8 cellular contexts compared by ENCODE assay signal in the genomic region with DNA sequence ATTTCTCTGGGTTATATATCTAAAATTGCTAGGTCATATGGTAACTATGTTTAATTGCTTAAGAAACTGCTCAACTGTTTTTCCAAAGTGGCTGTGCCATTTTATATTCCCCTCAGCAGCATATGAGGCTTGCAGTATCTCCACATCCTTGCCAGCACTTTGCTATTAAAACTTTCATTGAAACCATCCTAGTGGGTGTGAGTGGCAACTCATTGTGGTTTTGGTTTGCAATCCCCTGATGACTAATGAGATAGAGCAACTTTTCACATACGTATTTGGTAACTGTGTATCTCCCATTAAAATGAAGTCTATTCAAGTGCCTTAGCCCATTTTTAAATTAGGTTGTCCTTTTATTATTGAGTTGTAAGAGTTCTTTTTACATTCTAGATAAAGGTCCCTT. TPM values are rescaled to one million over a fixed set of nuclear protein-coding genes. Genes with fewer than 3 reads are reported as not detected.
DNase-seq lines count a peak whose midpoint lies in the region; ATAC-seq and TF ChIP-seq lines count a peak whose summit lies in the region.

No MANE protein-coding gene starts in this region.

- peaks cover 19% of the 10 kb centered on the region for H3K36me3 Mint-ChIP-seq in activated naive CD4-positive, alpha-beta T cell treated with anti-CD3 and anti-CD28 coated beads for 36 hours (ENCODE audit: low read depth)
- H3K36me3 Mint-ChIP-seq in activated naive CD4-positive, alpha-beta T cell treated with anti-CD3 and anti-CD28 coated beads, Interleukin-2, amount 10 ng/mL, durations not matched to agents 7 days and 5 days: peaks cover 22% of the 10 kb centered on the region
- H3K36me3 Mint-ChIP-seq in Calu3 (ENCODE audit: insufficient read depth, unreplicated experiment): peaks cover 19% of the 10 kb centered on the region

- CTCF ChIA-PET in activated naive CD4-positive, alpha-beta T cell treated with anti-CD3 and anti-CD28 coated beads for 36 hours (lab: Charles Lee): interaction anchor here (0.5 kb wide), 1 partner anchor 111 kb away, joined by 3 read pairs; no protein-coding TSS in a partner anchor
- CTCF ChIA-PET in activated naive CD4-positive, alpha-beta T cell treated with anti-CD3 and anti-CD28 coated beads, Interleukin-2, amount 10 ng/mL, durations not matched to agents 7 days and 5 days (lab: Charles Lee): interaction anchor here (0.7 kb wide), 1 partner anchor 41 kb away, joined by 3 read pairs; no protein-coding TSS in a partner anchor
- CTCF ChIA-PET in Calu3 (lab: Charles Lee): no interaction called here

- intact Hi-C loops in activated naive CD4-positive, alpha-beta T cell treated with anti-CD3 and anti-CD28 coated beads for 36 hours (cut with micrococcal nuclease): loop anchor here (1.0 to 10.0 kb wide), 6 partner anchors 11 to 1903 kb away; partner anchors contain the start of genes KPNA1 and NDUFB4
- intact Hi-C loops in Calu3 (cut with micrococcal nuclease; ENCODE audit: unreplicated experiment): no loop called here

- no peak overlapping the region for H3K4me3 Mint-ChIP-seq in activated naive CD4-positive, alpha-beta T cell treated with anti-CD3 and anti-CD28 coated beads for 36 hours
- H3K4me3 Mint-ChIP-seq in activated naive CD4-positive, alpha-beta T cell treated with anti-CD3 and anti-CD28 coated beads, Interleukin-2, amount 10 ng/mL, durations not matched to agents 7 days and 5 days: no peak overlapping the region
- H3K4me3 Mint-ChIP-seq in Calu3 (ENCODE audit: low read depth, unreplicated experiment): no peak overlapping the region

- no peaks in the 10 kb centered on the region for H3K9me3 Mint-ChIP-seq in activated naive CD4-positive, alpha-beta T cell treated with anti-CD3 and anti-CD28 coated beads for 36 hours
- no peaks in the 10 kb centered on the region for H3K9me3 Mint-ChIP-seq in activated naive CD4-positive, alpha-beta T cell treated with anti-CD3 and anti-CD28 coated beads, Interleukin-2, amount 10 ng/mL, durations not matched to agents 7 days and 5 days
- H3K9me3 Mint-ChIP-seq in Calu3 (ENCODE audit: low read depth, unreplicated experiment): no peaks in the 10 kb centered on the region

- BruUV-seq in Calu3 (replicated peaks; lab: Mats Ljungman, UMichigan): no TSS peak

- no peaks in the 10 kb centered on the region for H3K27me3 Mint-ChIP-seq in activated naive CD4-positive, alpha-beta T cell treated with anti-CD3 and anti-CD28 coated beads for 36 hours (ENCODE audit: low read depth)
- H3K27me3 Mint-ChIP-seq in activated naive CD4-positive, alpha-beta T cell treated with anti-CD3 and anti-CD28 coated beads, Interleukin-2, amount 10 ng/mL, durations not matched to agents 7 days and 5 days: no peaks in the 10 kb centered on the region
- no peaks in the 10 kb centered on the region for H3K27me3 Mint-ChIP-seq in Calu3 (ENCODE audit: unreplicated experiment)

- peak; percentile 65 for DNase-seq in activated naive CD4-positive, alpha-beta T cell treated with anti-CD3 and anti-CD28 coated beads for 36 hours
- no peak for DNase-seq in activated naive CD4-positive, alpha-beta T cell treated with anti-CD3 and anti-CD28 coated beads, Interleukin-2, amount 10 ng/mL, durations not matched to agents 7 days and 5 days
- DNase-seq in SIG-M5 (lab: John Stamatoyannopoulos, UW) (peak; percentile 79), fibroblast of gingiva (ENCODE audit: low read depth) (peak; percentile 92), SHP77 treated with DMSO at 0.1 percent for 48 hours (lab: John Stamatoyannopoulos, UW) (no peak), Calu3 (no peak), OCI-M2 (lab: John Stamatoyannopoulos, UW; ENCODE audit: unreplicated experiment) (no peak)

- no peak overlapping the region for H3K27ac Mint-ChIP-seq in activated naive CD4-positive, alpha-beta T cell treated with anti-CD3 and anti-CD28 coated beads for 36 hours
- no peak overlapping the region for H3K27ac Mint-ChIP-seq in activated naive CD4-positive, alpha-beta T cell treated with anti-CD3 and anti-CD28 coated beads, Interleukin-2, amount 10 ng/mL, durations not matched to agents 7 days and 5 days
- no peak overlapping the region for H3K27ac Mint-ChIP-seq in Calu3 (ENCODE audit: unreplicated experiment)

- ATAC-seq in HG02973 (IDR thresholded peaks at IDR 0.05; ENCODE audit: unreplicated experiment): peak; percentile 68

- peaks cover 45% of the 10 kb centered on the region for H3K4me1 Mint-ChIP-seq in activated naive CD4-positive, alpha-beta T cell treated with anti-CD3 and anti-CD28 coated beads for 36 hours (ENCODE audit: low read depth)
- H3K4me1 Mint-ChIP-seq in activated naive CD4-positive, alpha-beta T cell treated with anti-CD3 and anti-CD28 coated beads, Interleukin-2, amount 10 ng/mL, durations not matched to agents 7 days and 5 days: peaks cover 25% of the 10 kb centered on the region
- peaks cover 16% of the 10 kb centered on the region for H3K4me1 Mint-ChIP-seq in Calu3 (ENCODE audit: low read depth, unreplicated experiment)

- no peak for TF ChIP-seq CTCF in Calu3 (IDR thresholded peaks at IDR 0.05; ENCODE audit: unreplicated experiment)

RNA-seq across cellular contexts. Expression of gene KPNA1, which starts 17.3 kb away (rescaled TPM):
- 10 to 100 TPM; 45.6 to 45.8 TPM for total RNA-seq in activated naive CD4-positive, alpha-beta T cell treated with anti-CD3 and anti-CD28 coated beads for 36 hours
- 76.7 and 78.5 TPM in 2 replicates for total RNA-seq in Calu3 (2022)

Comparison
In these comparisons a context has a peak if more than half of its experiments do, and no peak if none do; other contexts are left out.
1. DNase-seq: peak in activated naive CD4-positive, alpha-beta T cell treated with anti-CD3 and anti-CD28 coated beads for 36 hours (single experiment), SIG-M5 (single experiment) and fibroblast of gingiva (single experiment); none in activated naive CD4-positive, alpha-beta T cell treated with anti-CD3 and anti-CD28 coated beads, Interleukin-2, amount 10 ng/mL, durations not matched to agents 7 days and 5 days (single experiment), SHP77 treated with DMSO at 0.1 percent for 48 hours (single experiment), Calu3 (single experiment) and OCI-M2 (single experiment).